ENCODE assay signal across 20 cellular contexts in the genomic region with DNA sequence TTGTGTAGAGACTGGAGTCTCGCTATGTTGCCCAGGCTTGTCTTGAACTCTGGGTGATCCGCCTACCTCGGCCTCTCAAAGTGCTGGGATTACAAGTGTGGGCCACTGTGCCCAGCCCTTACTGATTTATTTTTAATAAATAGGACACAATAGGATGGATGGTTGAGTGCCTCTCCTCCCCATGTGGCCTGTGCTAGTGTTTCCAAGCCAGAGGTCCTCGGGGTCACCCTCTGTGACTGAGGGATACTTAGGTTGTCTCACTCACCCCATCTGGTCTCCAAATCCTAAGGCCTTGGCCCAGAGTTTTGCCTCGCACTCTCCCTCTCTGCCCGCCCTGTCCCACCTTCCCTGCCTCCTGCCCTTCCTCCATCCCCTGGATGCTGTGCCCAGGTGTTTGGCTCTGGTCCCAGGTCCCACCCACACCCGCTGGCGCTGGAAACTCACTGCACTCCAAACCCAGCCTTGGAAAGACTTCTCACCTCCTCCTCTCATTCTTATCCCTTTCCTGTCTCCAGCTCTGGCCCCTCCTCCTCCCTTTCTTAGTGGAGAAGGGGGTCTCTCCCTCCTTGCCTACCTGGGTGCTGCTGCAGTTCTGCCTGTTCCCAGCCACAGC. TPM values are rescaled to one million over a fixed set of nuclear protein-coding genes. Genes with fewer than 3 reads are reported as not detected.
DNase-seq lines count a peak whose midpoint lies in the region; ATAC-seq, FAIRE-seq and TF ChIP-seq lines count a peak whose summit lies in the region.
"Had no signal": no experiment of that assay in that cellular context is flagged by ENCODE, and none has a peak within 500 bp of the region (broad histone marks: within the 10 kb centered on the region; RNA-seq: fewer than 3 reads in every experiment).

No MANE protein-coding gene starts in this region.

- H3K9ac ChIP-seq in astrocyte (ENCODE audit: low read length), result no peak overlapping the region

- H3K4me1 Mint-ChIP-seq in astrocyte (ENCODE audit: low read depth, unreplicated experiment), result no peaks in the 10 kb centered on the region

- no peaks in the 10 kb centered on the region for H3K9me3 Mint-ChIP-seq in astrocyte (ENCODE audit: unreplicated experiment)

- no peaks in the 10 kb centered on the region for H4K20me1 ChIP-seq in astrocyte (ENCODE audit: insufficient read depth, low read length)
- H4K20me1 ChIP-seq in osteoblast (ENCODE audit: insufficient read depth, low read length), result peaks cover 4% of the 10 kb centered on the region

- H3K27me3 Mint-ChIP-seq in astrocyte (ENCODE audit: low read depth, unreplicated experiment), result peaks cover 72% of the 10 kb centered on the region

- H2AFZ ChIP-seq in astrocyte (ENCODE audit: low read depth, low read length) (no peak overlapping the region), osteoblast (ENCODE audit: low read length) (no peak overlapping the region)

- no peak overlapping the region for H3K4me3 Mint-ChIP-seq in astrocyte (ENCODE audit: unreplicated experiment)
- H3K4me3 Mint-ChIP-seq: B cell had no signal

- H3K4me3 ChIP-seq in astrocyte (ENCODE audit: insufficient read depth, low read depth, low read length) (no peak overlapping the region), osteoblast (ENCODE audit: insufficient read depth, low read length) (no peak overlapping the region), H7 (ENCODE audit: insufficient read depth, low read depth, low read length) (no peak overlapping the region)
- H3K4me3 ChIP-seq: K562 had no signal

- no peak overlapping the region for H3K27ac ChIP-seq in astrocyte (ENCODE audit: low read depth, low read length)
- H3K27ac ChIP-seq in osteoblast (ENCODE audit: low read depth, low read length), result no peak overlapping the region

- H3K9me3 ChIP-seq in astrocyte (ENCODE audit: insufficient read depth, low read depth, low read length) (no peaks in the 10 kb centered on the region), osteoblast (ENCODE audit: low read depth, low read length) (no peaks in the 10 kb centered on the region)

- H3K79me2 ChIP-seq in astrocyte (ENCODE audit: insufficient read depth, low read length) (no peaks in the 10 kb centered on the region), osteoblast (ENCODE audit: insufficient read depth, low read length) (no peaks in the 10 kb centered on the region)

- TF ChIP-seq CTCF in astrocyte (IDR thresholded peaks at IDR 0.05; ENCODE audit: insufficient read depth, low read depth, low read length), result no peak
- no peak for TF ChIP-seq CTCF in osteoblast (IDR thresholded peaks at IDR 0.05; ENCODE audit: extremely low read depth, low read depth, low read length)

- no peak for ATAC-seq in GM21367 (IDR thresholded peaks at IDR 0.05; ENCODE audit: unreplicated experiment)
- ATAC-seq: K562, Panc1 had no signal

- peak overlapping the region; percentile 53 for H3K27ac Mint-ChIP-seq in astrocyte (ENCODE audit: unreplicated experiment)
- H3K27ac Mint-ChIP-seq: B cell had no signal

- H3K4me1 ChIP-seq in astrocyte (ENCODE audit: insufficient read depth, low read length) (no peaks in the 10 kb centered on the region), osteoblast (ENCODE audit: insufficient read depth, low read length) (no peaks in the 10 kb centered on the region)

- peaks cover 2% of the 10 kb centered on the region for H3K36me3 Mint-ChIP-seq in astrocyte (ENCODE audit: low read depth, unreplicated experiment)

- no peak overlapping the region for H3K4me2 ChIP-seq in astrocyte (ENCODE audit: low read length)
- H3K4me2 ChIP-seq in osteoblast (ENCODE audit: insufficient read depth, low read length), result no peak overlapping the region

- no peak for FAIRE-seq in astrocyte (lab: Jason Lieb, UNC)
- FAIRE-seq: K562 had no signal

- H3K36me3 ChIP-seq in astrocyte (ENCODE audit: insufficient read depth, low read length) (no peaks in the 10 kb centered on the region), osteoblast (ENCODE audit: insufficient read depth, low read length) (no peaks in the 10 kb centered on the region), H7 (replicated peaks; ENCODE audit: control insufficient read depth, insufficient read depth, low read length) (no peaks in the 10 kb centered on the region)

- H3K27me3 ChIP-seq in astrocyte (ENCODE audit: insufficient read depth, low read length) (peaks cover 24% of the 10 kb centered on the region), osteoblast (ENCODE audit: insufficient read depth, low read length) (peaks cover 14% of the 10 kb centered on the region), H7 (ENCODE audit: control insufficient read depth, insufficient read depth, low read length) (peaks cover 19% of the 10 kb centered on the region)

- DNase-seq in NCI-H2171 treated with DMSO at 0.1 percent for 48 hours (lab: John Stamatoyannopoulos, UW) (peak; percentile 24), NCI-H2171 (lab: John Stamatoyannopoulos, UW) (no peak), DMS79 (lab: John Stamatoyannopoulos, UW) (peak; percentile 16), astrocyte (ENCODE audit: low read depth) (no peak), osteoblast (ENCODE audit: insufficient read length, low spot score, missing footprints) (peak; percentile 76), NCI-H2029 treated with DMSO at 0.1 percent for 48 hours (lab: John Stamatoyannopoulos, UW) (no peak), H7 (no peak)
- DNase-seq: 8988T, DMS 273 treated with DMSO at 0.1 percent for 48 hours, GDM1, HCEC 1CT, NCI-H1092 treated with DMSO at 0.1 percent for 48 hours, NCI-H2081 treated with DMSO at 0.1 percent for 48 hours, NCI-H226, NCI-H526 had no signal

RNA-seq across cellular contexts. Expression of a gene that starts 4.7 kb away (rescaled TPM):
- total RNA-seq in astrocyte, result 0.14 TPM in 1 of 2 replicates, not detected in the other
- total RNA-seq in osteoblast, result not detected in 2 replicates
- 12.5 and 17.2 TPM in 2 replicates for total RNA-seq in H7 (2014; rRNA removed; shearing (Covaris generic))
- total RNA-seq: Daoy had no signal

RNA-seq across cellular contexts. Expression of a gene that starts 27.8 kb away (rescaled TPM):
- total RNA-seq in astrocyte, result not detected in 2 replicates
- total RNA-seq in osteoblast, result not detected in 2 replicates
- total RNA-seq in H7 (2014; rRNA removed; shearing (Covaris generic)), result not detected in 2 replicates
- total RNA-seq: B cell, Daoy, K562 had no signal

RNA-seq across cellular contexts. Expression of a gene that starts 33.6 kb away (rescaled TPM):
- not detected in 2 replicates for total RNA-seq in astrocyte
- total RNA-seq in osteoblast, result not detected in 2 replicates
- total RNA-seq in H7 (2014; rRNA removed; shearing (Covaris generic)), result not detected in 2 replicates
- total RNA-seq: B cell, Daoy, K562 had no signal

RNA-seq across cellular contexts. Expression of a gene that starts 36.4 kb away (rescaled TPM):
- total RNA-seq in astrocyte (not detected in 2 replicates), osteoblast (not detected in 2 replicates)
- total RNA-seq in H7 (2014; rRNA removed; shearing (Covaris generic)), result 0.10 TPM in 1 of 2 replicates, not detected in the other
- total RNA-seq: B cell, Daoy, K562 had no signal

RNA-seq across cellular contexts. Expression of a gene that starts 47.1 kb away (rescaled TPM):
- total RNA-seq in astrocyte, result not detected in 2 replicates
- total RNA-seq in osteoblast, result not detected in 2 replicates
- total RNA-seq in H7 (2014; rRNA removed; shearing (Covaris generic)), result not detected in 2 replicates
- total RNA-seq: B cell, Daoy, K562 had no signal

Comparison
In these comparisons a context has a peak if more than half of its experiments do, and no peak if none do; other contexts are left out.
1. DNase-seq: peak in NCI-H2171 treated with DMSO at 0.1 percent for 48 hours (single experiment), DMS79 (single experiment) and osteoblast (single experiment); none in NCI-H2171 (single experiment), astrocyte (single experiment), NCI-H2029 treated with DMSO at 0.1 percent for 48 hours (single experiment) and H7 (single experiment).
2. RNA of a gene that starts 4.7 kb away (total RNA-seq): 12.5 to 17.2 TPM in H7; 0.14 TPM in astrocyte and not detected in osteoblast; every median in the first group is over 10 times any median in the second.